ENCODE assay signal across 17 cellular contexts in genomic region chr22:40694409-40694808, GRCh38. TPM values are rescaled to one million over a fixed set of nuclear protein-coding genes. Genes with fewer than 3 reads are reported as not detected.
DNase-seq lines count a peak whose midpoint lies in the region; ATAC-seq and TF ChIP-seq lines count a peak whose summit lies in the region.
"Had no signal": no experiment of that assay in that cellular context is flagged by ENCODE, and none has a peak within 500 bp of the region (broad histone marks: within the 10 kb centered on the region; RNA-seq: fewer than 3 reads in every experiment).

No MANE protein-coding gene starts in this region.

- H3K4me1 ChIP-seq in sigmoid colon: peaks cover 2 to 22% (median 18%) of the 10 kb centered on the region in 4 donors

- H3K27ac ChIP-seq in sigmoid colon: peak overlapping the region in 3 of 4 donors; percentile 52 to 59 (median 59)
- H3K27ac ChIP-seq: esophagus muscularis mucosa, SJCRH30 had no signal

- WGBS in sigmoid colon, 2 donors: 38 to 50% methylated on average over 7 of the region's 7 CpGs

- ATAC-seq in GM21737 (IDR thresholded peaks at IDR 0.05; ENCODE audit: unreplicated experiment): no peak
- ATAC-seq: left colon, natural killer cell had no signal

- intact Hi-C loops in sigmoid colon (cut with DNase I): no loop called here

- TF ChIP-seq POLR2A in sigmoid colon (IDR thresholded peaks at IDR 0.05): no peak

- in situ Hi-C loops in astrocyte of the cerebellum (cut with HindIII; ENCODE audit: low sequenced_read_pairs): no loop called here

- no peak for TF ChIP-seq CTCF in astrocyte of the cerebellum (IDR thresholded peaks at IDR 0.05; ENCODE audit: low read depth, low read length, missing control alignments)
- TF ChIP-seq CTCF in sigmoid colon (IDR thresholded peaks at IDR 0.05): no peak

- peak; percentile 2 for DNase-seq in NCI-H1105 treated with DMSO at 0.1 percent for 48 hours (lab: John Stamatoyannopoulos, UW)
- no peak for DNase-seq in NCI-H1105 (lab: John Stamatoyannopoulos, UW)
- DNase-seq in NCI-H1694 treated with DMSO at 0.1 percent for 48 hours (lab: John Stamatoyannopoulos, UW): peak; percentile 83
- DNase-seq in astrocyte of the cerebellum (ENCODE audit: low read depth): peak; percentile 8
- DNase-seq in sigmoid colon: no peak
- no peak for DNase-seq in stimulated activated CD4-positive, alpha-beta T cell treated with anti-CD3 and anti-CD28 coated beads, Interleukin-2, amount 100 ng/mL, for 48 hours
- DNase-seq in HT-29 (ENCODE audit: low spot score): no peak
- DNase-seq: activated CD8-positive, alpha-beta memory T cell treated with anti-CD3 and anti-CD28 coated beads for 24 hours; activated effector memory CD4-positive, alpha-beta T cell treated with Interleukin-2 at 50 U/mL for 16 hours; aorta; hypothalamus; left colon; natural killer cell; SJCRH30; stimulated activated CD4-positive, alpha-beta T cell treated with anti-CD3 and anti-CD28 coated beads, Interleukin-2, amount 100 ng/mL, for 24 hours had no signal

- TF ChIP-seq EP300 in sigmoid colon (IDR thresholded peaks at IDR 0.05): no peak

- H3K36me3 ChIP-seq in sigmoid colon: no peaks in the 10 kb centered on the region
- H3K36me3 ChIP-seq: esophagus muscularis mucosa, SJCRH30 had no signal

- H3K27me3 ChIP-seq in sigmoid colon: no peaks in the 10 kb centered on the region
- H3K27me3 ChIP-seq: esophagus muscularis mucosa, SJCRH30 had no signal

- no peaks in the 10 kb centered on the region for H3K9me3 ChIP-seq in sigmoid colon
- H3K9me3 ChIP-seq: esophagus muscularis mucosa, SJCRH30 had no signal

- H3K4me3 ChIP-seq in astrocyte of the cerebellum (ENCODE audit: low read depth, low read length) (no peak overlapping the region), sigmoid colon (no peak overlapping the region)
- H3K4me3 ChIP-seq: esophagus muscularis mucosa, SJCRH30 had no signal

RNA-seq across cellular contexts. Expression of gene MCHR1, which starts 15.1 kb away (rescaled TPM):
- total RNA-seq in sigmoid colon: under 1 TPM in 1 of 4 donors, not detected in 3; 0.28 TPM
- polyA plus RNA-seq in sigmoid colon: under 1 TPM in 2 of 3 donors, not detected in 1; 0.44 to 0.60 TPM
- not detected in 2 replicates for total RNA-seq in HT-29 (2014; rRNA removed; shearing (Covaris generic))
- total RNA-seq: left colon, natural killer cell had no signal
- polyA plus RNA-seq: aorta had no signal

RNA-seq across cellular contexts. Expression of gene MRTFA, which starts 57.9 kb away (rescaled TPM):
- total RNA-seq in sigmoid colon: 100 to 1,000 TPM in 1 of 4 donors, 10 to 100 TPM in 3; 19.6 to 104 (median 72.1) TPM
- polyA plus RNA-seq in sigmoid colon: 10 to 100 TPM; 10.8 to 29.2 (median 10.9) TPM
- 23.6 and 26.1 TPM in 2 replicates for total RNA-seq in HT-29 (2014; rRNA removed; shearing (Covaris generic))

Comparison
In these comparisons a context has a peak if more than half of its experiments do, and no peak if none do; other contexts are left out.
1. DNase-seq: peak in NCI-H1105 treated with DMSO at 0.1 percent for 48 hours (single experiment), NCI-H1694 treated with DMSO at 0.1 percent for 48 hours (single experiment) and astrocyte of the cerebellum (single experiment); none in NCI-H1105 (single experiment), sigmoid colon (single experiment), stimulated activated CD4-positive, alpha-beta T cell treated with anti-CD3 and anti-CD28 coated beads, Interleukin-2, amount 100 ng/mL, for 48 hours (0 of 2) and HT-29 (single experiment).